ENCODE assay signal across 17 cellular contexts in the genomic region with DNA sequence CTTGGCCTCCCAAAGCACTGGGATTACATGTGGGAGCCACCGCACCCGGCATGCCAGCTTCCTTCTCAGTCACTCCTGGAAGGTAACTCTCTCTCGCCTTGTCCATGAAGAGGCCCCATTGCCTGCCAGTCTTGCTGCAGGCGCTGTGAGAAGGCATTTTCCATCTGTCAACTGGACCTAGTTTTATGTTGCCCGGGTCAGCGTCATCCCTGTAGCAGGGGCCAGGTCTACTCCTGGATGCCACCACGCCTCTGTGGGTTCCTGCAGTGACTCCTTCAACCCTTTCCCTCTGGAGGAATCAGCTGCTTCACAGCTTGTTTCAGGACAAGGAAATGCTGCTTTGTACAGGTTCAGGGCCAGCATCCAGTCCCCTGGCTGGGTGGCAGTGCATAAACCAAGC. TPM values are rescaled to one million over a fixed set of nuclear protein-coding genes. Genes with fewer than 3 reads are reported as not detected.
DNase-seq lines count a peak whose midpoint lies in the region; ATAC-seq and TF ChIP-seq lines count a peak whose summit lies in the region.
"Had no signal": no experiment of that assay in that cellular context is flagged by ENCODE, and none has a peak within 500 bp of the region (broad histone marks: within the 10 kb centered on the region; RNA-seq: fewer than 3 reads in every experiment).

No MANE protein-coding gene starts in this region.

- DNase-seq in CD4-positive, CD25-positive, alpha-beta regulatory T cell = no peak
- DNase-seq in H7 = peak; percentile 51
- no peak for DNase-seq in activated CD4-positive, alpha-beta memory T cell treated with anti-CD3 and anti-CD28 coated beads, Interleukin-2, amount 10 ng/mL, durations not matched to agents 7 days and 5 days
- DNase-seq in naive thymus-derived CD4-positive, alpha-beta T cell = no peak
- DNase-seq in NCI-H82 treated with DMSO at 0.1 percent for 48 hours (lab: John Stamatoyannopoulos, UW; ENCODE audit: unreplicated experiment) = no peak
- no peak for DNase-seq in glutamatergic neuron
- DNase-seq: aorta, BE2C, DMS79 treated with DMSO at 0.1 percent for 48 hours, erythroblast, IMR-90, NCI-H1105, NCI-H2227 treated with DMSO at 0.1 percent for 48 hours, SIG-M5, stomach had no signal

- peak overlapping the region; percentile 69 to 94 (median 84) for H3K4me3 Mint-ChIP-seq in CD4-positive, CD25-positive, alpha-beta regulatory T cell
- peak overlapping the region; percentile 99 for H3K4me3 Mint-ChIP-seq in activated CD4-positive, alpha-beta memory T cell treated with anti-CD3 and anti-CD28 coated beads, Interleukin-2, amount 10 ng/mL, durations not matched to agents 7 days and 5 days
- peak overlapping the region; percentile 39 to 100 (median 70) for H3K4me3 Mint-ChIP-seq in naive thymus-derived CD4-positive, alpha-beta T cell
- H3K4me3 Mint-ChIP-seq in glutamatergic neuron (ENCODE audit: unreplicated experiment) = no peak overlapping the region

- H3K27me3 Mint-ChIP-seq in CD4-positive, CD25-positive, alpha-beta regulatory T cell = no peaks in the 10 kb centered on the region
- H3K27me3 Mint-ChIP-seq in activated CD4-positive, alpha-beta memory T cell treated with anti-CD3 and anti-CD28 coated beads, Interleukin-2, amount 10 ng/mL, durations not matched to agents 7 days and 5 days = no peaks in the 10 kb centered on the region
- H3K27me3 Mint-ChIP-seq in naive thymus-derived CD4-positive, alpha-beta T cell = no peaks in the 10 kb centered on the region
- no peaks in the 10 kb centered on the region for H3K27me3 Mint-ChIP-seq in glutamatergic neuron (ENCODE audit: unreplicated experiment)

- H3K27ac Mint-ChIP-seq in CD4-positive, CD25-positive, alpha-beta regulatory T cell = peak overlapping the region; percentile 89 to 92 (median 91)
- H3K27ac Mint-ChIP-seq in activated CD4-positive, alpha-beta memory T cell treated with anti-CD3 and anti-CD28 coated beads, Interleukin-2, amount 10 ng/mL, durations not matched to agents 7 days and 5 days = peak overlapping the region; percentile 99
- peak overlapping the region; percentile 62 to 97 (median 85) for H3K27ac Mint-ChIP-seq in naive thymus-derived CD4-positive, alpha-beta T cell
- H3K27ac Mint-ChIP-seq in glutamatergic neuron (ENCODE audit: unreplicated experiment) = no peak overlapping the region

- no peak overlapping the region for H3K4me3 ChIP-seq in CD4-positive, CD25-positive, alpha-beta regulatory T cell (ENCODE audit: low read depth, low read length)
- no peak overlapping the region for H3K4me3 ChIP-seq in H7 (ENCODE audit: insufficient read depth, low read depth, low read length)
- no peak overlapping the region for H3K4me3 ChIP-seq in naive thymus-derived CD4-positive, alpha-beta T cell (ENCODE audit: low read length)
- H3K4me3 ChIP-seq: stomach, vagina had no signal

- H3K4me1 Mint-ChIP-seq in CD4-positive, CD25-positive, alpha-beta regulatory T cell = peaks cover 4 to 44% (median 26%) of the 10 kb centered on the region in 4 donors
- peaks cover 54% of the 10 kb centered on the region for H3K4me1 Mint-ChIP-seq in activated CD4-positive, alpha-beta memory T cell treated with anti-CD3 and anti-CD28 coated beads, Interleukin-2, amount 10 ng/mL, durations not matched to agents 7 days and 5 days
- H3K4me1 Mint-ChIP-seq in naive thymus-derived CD4-positive, alpha-beta T cell = peaks cover 19 to 52% (median 43%) of the 10 kb centered on the region in 7 donors
- H3K4me1 Mint-ChIP-seq in glutamatergic neuron (ENCODE audit: low read depth, unreplicated experiment) = no peaks in the 10 kb centered on the region

- CTCF ChIA-PET in activated CD4-positive, alpha-beta memory T cell treated with anti-CD3 and anti-CD28 coated beads, Interleukin-2, amount 10 ng/mL, durations not matched to agents 7 days and 5 days (lab: Charles Lee) = no interaction called here
- CTCF ChIA-PET in naive thymus-derived CD4-positive, alpha-beta T cell (lab: Charles Lee) = no interaction called here

- no peak for TF ChIP-seq CTCF in glutamatergic neuron (IDR thresholded peaks at IDR 0.05; ENCODE audit: partially characterized antibody, unreplicated experiment)

- intact Hi-C loops in naive thymus-derived CD4-positive, alpha-beta T cell (cut with micrococcal nuclease) = loop anchor here (5.0 to 10.0 kb wide), 2 partner anchors 42 to 425 kb away; no protein-coding TSS in a partner anchor

- H3K36me3 ChIP-seq in CD4-positive, CD25-positive, alpha-beta regulatory T cell (ENCODE audit: control insufficient read depth, insufficient read depth, low read length) = no peaks in the 10 kb centered on the region
- peaks cover 4% of the 10 kb centered on the region for H3K36me3 ChIP-seq in H7 (replicated peaks; ENCODE audit: control insufficient read depth, insufficient read depth, low read length)
- H3K36me3 ChIP-seq in naive thymus-derived CD4-positive, alpha-beta T cell (ENCODE audit: control insufficient read depth in 2 of 3, insufficient read depth in 3 of 3, low read length in 3 of 3) = peaks cover 0 to 21% (median 3%) of the 10 kb centered on the region in 3 experiments
- H3K36me3 ChIP-seq: vagina had no signal

- ATAC-seq in CD4-positive, CD25-positive, alpha-beta regulatory T cell (ENCODE audit: low read depth in 2 of 2) = no peak
- no peak for ATAC-seq in naive thymus-derived CD4-positive, alpha-beta T cell
- no peak for ATAC-seq in GM18520 (IDR thresholded peaks at IDR 0.05; ENCODE audit: unreplicated experiment)

- no peaks in the 10 kb centered on the region for H3K9me3 Mint-ChIP-seq in CD4-positive, CD25-positive, alpha-beta regulatory T cell
- H3K9me3 Mint-ChIP-seq in activated CD4-positive, alpha-beta memory T cell treated with anti-CD3 and anti-CD28 coated beads, Interleukin-2, amount 10 ng/mL, durations not matched to agents 7 days and 5 days = no peaks in the 10 kb centered on the region
- no peaks in the 10 kb centered on the region for H3K9me3 Mint-ChIP-seq in naive thymus-derived CD4-positive, alpha-beta T cell
- peaks cover 3% of the 10 kb centered on the region for H3K9me3 Mint-ChIP-seq in glutamatergic neuron (ENCODE audit: unreplicated experiment)

- H3K27me3 ChIP-seq in CD4-positive, CD25-positive, alpha-beta regulatory T cell (ENCODE audit: control insufficient read depth, insufficient read depth, low read length) = no peaks in the 10 kb centered on the region
- no peaks in the 10 kb centered on the region for H3K27me3 ChIP-seq in H7 (ENCODE audit: control insufficient read depth, insufficient read depth, low read length)
- H3K27me3 ChIP-seq in naive thymus-derived CD4-positive, alpha-beta T cell (ENCODE audit: control insufficient read depth in 2 of 2, insufficient read depth in 2 of 2, low read length in 2 of 2) = no peaks in the 10 kb centered on the region
- H3K27me3 ChIP-seq: BE2C, vagina had no signal

- peaks cover 45% of the 10 kb centered on the region for H3K4me1 ChIP-seq in CD4-positive, CD25-positive, alpha-beta regulatory T cell (ENCODE audit: control insufficient read depth, insufficient read depth, low read length, poor library complexity, severe bottlenecking)
- H3K4me1 ChIP-seq in naive thymus-derived CD4-positive, alpha-beta T cell (ENCODE audit: control insufficient read depth in 2 of 2, insufficient read depth in 2 of 2, low read length in 2 of 2) = peaks cover 27 to 36% of the 10 kb centered on the region in 2 donors
- H3K4me1 ChIP-seq: BE2C had no signal

- H3K27ac ChIP-seq in CD4-positive, CD25-positive, alpha-beta regulatory T cell (ENCODE audit: insufficient read depth, low read length, poor library complexity, severe bottlenecking) = peak overlapping the region; percentile 72
- H3K27ac ChIP-seq in naive thymus-derived CD4-positive, alpha-beta T cell (ENCODE audit: low read depth, low read length) = peak overlapping the region; percentile 16
- H3K27ac ChIP-seq: vagina had no signal

- POLR2A ChIA-PET in activated CD4-positive, alpha-beta memory T cell treated with anti-CD3 and anti-CD28 coated beads, Interleukin-2, amount 10 ng/mL, durations not matched to agents 7 days and 5 days (lab: Charles Lee) = interaction anchor here (1.3 to 6.0 kb wide), 4 partner anchors 10 to 32 kb away, joined by 3 to 33 read pairs (median 3); a partner anchor contains a TSS
- POLR2A ChIA-PET in naive thymus-derived CD4-positive, alpha-beta T cell (lab: Charles Lee) = interaction anchor here (0.6 kb wide), 1 partner anchor 57 kb away, joined by 7 read pairs; no protein-coding TSS in a partner anchor

- no peaks in the 10 kb centered on the region for H3K9me3 ChIP-seq in CD4-positive, CD25-positive, alpha-beta regulatory T cell (ENCODE audit: control insufficient read depth in 2 of 2, low read length in 2 of 2)
- no peaks in the 10 kb centered on the region for H3K9me3 ChIP-seq in naive thymus-derived CD4-positive, alpha-beta T cell (ENCODE audit: control insufficient read depth in 2 of 3, low read length in 3 of 3)
- H3K9me3 ChIP-seq: BE2C, stomach, vagina had no signal

- peaks cover 4% of the 10 kb centered on the region for H3K36me3 Mint-ChIP-seq in CD4-positive, CD25-positive, alpha-beta regulatory T cell
- peaks cover 46% of the 10 kb centered on the region for H3K36me3 Mint-ChIP-seq in activated CD4-positive, alpha-beta memory T cell treated with anti-CD3 and anti-CD28 coated beads, Interleukin-2, amount 10 ng/mL, durations not matched to agents 7 days and 5 days (ENCODE audit: low read depth)
- peaks cover 0 to 21% (median 0%) of the 10 kb centered on the region in 5 donors for H3K36me3 Mint-ChIP-seq in naive thymus-derived CD4-positive, alpha-beta T cell
- no peaks in the 10 kb centered on the region for H3K36me3 Mint-ChIP-seq in glutamatergic neuron (ENCODE audit: unreplicated experiment)

RNA-seq across cellular contexts. Expression of a gene that starts 2.6 kb away (rescaled TPM):
- 97.0 TPM for total RNA-seq in CD4-positive, CD25-positive, alpha-beta regulatory T cell
- polyA plus RNA-seq in CD4-positive, CD25-positive, alpha-beta regulatory T cell = 10 to 100 TPM; 23.2 to 28.3 (median 26.8) TPM
- 0.03 and 0.11 TPM in 2 replicates for total RNA-seq in H7 (2014; rRNA removed; shearing (Covaris generic))
- total RNA-seq in activated CD4-positive, alpha-beta memory T cell treated with anti-CD3 and anti-CD28 coated beads, Interleukin-2, amount 10 ng/mL, durations not matched to agents 7 days and 5 days = 10 to 100 TPM; 95.4 to 97.8 TPM
- total RNA-seq in naive thymus-derived CD4-positive, alpha-beta T cell = 10 to 100 TPM; 64.1 to 91.3 (median 87.3) TPM
- polyA plus RNA-seq in naive thymus-derived CD4-positive, alpha-beta T cell = 10 to 100 TPM; 22.2 to 40.1 TPM
- total RNA-seq in glutamatergic neuron (ENCODE audit: unreplicated experiment) = not detected
- total RNA-seq: IMR-90 had no signal
- polyA plus RNA-seq: IMR-90 had no signal

RNA-seq across cellular contexts. Expression of a gene that starts 31.6 kb away (rescaled TPM):
- total RNA-seq in CD4-positive, CD25-positive, alpha-beta regulatory T cell = 5.4 TPM
- under 1 TPM; 0.24 to 0.83 (median 0.42) TPM for polyA plus RNA-seq in CD4-positive, CD25-positive, alpha-beta regulatory T cell
- total RNA-seq in H7 (2014; rRNA removed; shearing (Covaris generic)) = 8.4 and 11.3 TPM in 2 replicates
- 10 to 100 TPM; 14.3 to 14.9 TPM for total RNA-seq in activated CD4-positive, alpha-beta memory T cell treated with anti-CD3 and anti-CD28 coated beads, Interleukin-2, amount 10 ng/mL, durations not matched to agents 7 days and 5 days
- total RNA-seq in naive thymus-derived CD4-positive, alpha-beta T cell = 10 to 100 TPM in 1 of 5 experiments, 1 to 10 TPM in 4; 7.1 to 12.5 (median 8.5) TPM
- polyA plus RNA-seq in naive thymus-derived CD4-positive, alpha-beta T cell = 1 to 10 TPM in 1 of 2 donors, under 1 TPM in 1; 0.89 to 1.2 TPM
- total RNA-seq in glutamatergic neuron (ENCODE audit: unreplicated experiment) = 14.1 TPM

Comparison
In these comparisons a context has a peak if more than half of its experiments do, and no peak if none do; other contexts are left out.
1. RNA of a gene that starts 2.6 kb away (total RNA-seq): 95.4 to 97.8 TPM in activated CD4-positive, alpha-beta memory T cell treated with anti-CD3 and anti-CD28 coated beads, Interleukin-2, amount 10 ng/mL, durations not matched to agents 7 days and 5 days, 97.0 TPM in CD4-positive, CD25-positive, alpha-beta regulatory T cell (single experiment) and 64.1 to 91.3 TPM in naive thymus-derived CD4-positive, alpha-beta T cell; 0.03 to 0.11 TPM in H7 and not detected in glutamatergic neuron (single experiment); every median in the first group is over 10 times any median in the second.